ENCODE assay signal across 9 cellular contexts in the genomic region with DNA sequence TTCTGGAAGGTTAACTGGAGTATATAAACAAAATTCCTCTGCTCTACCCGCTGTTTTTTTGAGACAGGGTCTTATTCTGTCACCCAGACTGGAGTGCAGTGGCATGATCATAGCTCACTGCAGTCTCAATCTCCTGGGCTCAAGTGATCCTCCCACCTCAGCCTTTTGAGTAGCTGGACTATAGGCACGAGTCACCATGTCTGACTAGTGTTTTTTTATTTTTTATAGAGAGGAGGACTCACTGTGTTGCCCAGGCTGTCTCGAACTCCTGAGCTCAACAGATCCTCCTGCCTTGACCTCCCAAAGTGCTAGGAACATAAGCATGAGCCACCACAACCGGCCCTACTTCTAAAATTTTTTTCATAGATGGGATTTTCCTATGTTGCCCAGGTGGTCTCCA. TPM values are rescaled to one million over a fixed set of nuclear protein-coding genes. Genes with fewer than 3 reads are reported as not detected.
A peak's percentile ranks its signal among the peaks of the same experiment; 100 is the strongest.
DNase-seq lines count a peak whose midpoint lies in the region; ATAC-seq and TF ChIP-seq lines count a peak whose summit lies in the region.
"Had no signal": no experiment of that assay in that cellular context is flagged by ENCODE, and none has a peak within 500 bp of the region (broad histone marks: within the 10 kb centered on the region; RNA-seq: fewer than 3 reads in every experiment).

No MANE protein-coding gene starts in this region.

- H3K4me1 Mint-ChIP-seq in Caco-2 (ENCODE audit: low read depth, unreplicated experiment): peaks cover 15% of the 10 kb centered on the region
- H3K4me1 Mint-ChIP-seq in neural progenitor cell: peaks cover 25% of the 10 kb centered on the region

- H3K9me3 ChIP-seq in Caco-2 (no peaks in the 10 kb centered on the region), Karpas-422 (ENCODE audit: low read length) (no peaks in the 10 kb centered on the region), neural progenitor cell (ENCODE audit: low read depth) (no peaks in the 10 kb centered on the region), MG63 (no peaks in the 10 kb centered on the region)
- H3K9me3 ChIP-seq: SJCRH30 had no signal

- in situ Hi-C loops in brain microvascular endothelial cell (cut with HindIII; ENCODE audit: low pct_ligation_motif_present, low sequenced_read_pairs): no loop called here

- ATAC-seq in left lobe of liver: no peak

- H3K27me3 Mint-ChIP-seq in Caco-2 (ENCODE audit: insufficient read depth, unreplicated experiment) (no peaks in the 10 kb centered on the region), neural progenitor cell (ENCODE audit: insufficient read depth, low read depth) (peaks cover 2% of the 10 kb centered on the region)

- CTCF ChIA-PET in Caco-2 (lab: Charles Lee): interaction anchor here (0.6 kb wide), 1 partner anchor 9 kb away, joined by 3 read pairs; no protein-coding TSS in a partner anchor

- DNase-seq in Caco-2 (no peak), Karpas-422 (no peak), brain microvascular endothelial cell (peak; percentile 9), neural progenitor cell (ENCODE audit: low spot score) (no peak), MG63 (no peak), left lobe of liver (ENCODE audit: low spot score) (no peak), mesenteric fat pad (ENCODE audit: low spot score) (no peak)
- DNase-seq: NCI-H2029 treated with DMSO at 0.1 percent for 48 hours, SJCRH30 had no signal

- H4K20me1 ChIP-seq in Karpas-422 (ENCODE audit: insufficient read depth, low read depth, low read length) (no peaks in the 10 kb centered on the region; the same call in 1 of the 2 replicates), neural progenitor cell (ENCODE audit: low read depth) (peaks cover 15% of the 10 kb centered on the region)

- BruUV-seq in Caco-2 (replicated peaks; lab: Mats Ljungman, UMichigan): no TSS peak

- H3K9ac ChIP-seq in Karpas-422 (ENCODE audit: low read length) (no peak overlapping the region), neural progenitor cell (no peak overlapping the region)

- peak overlapping the region; percentile 93 for H3K4me2 ChIP-seq in Karpas-422 (ENCODE audit: low read depth, low read length, poor library complexity, severe bottlenecking)
- H3K4me2 ChIP-seq in neural progenitor cell: peak overlapping the region; percentile 88

- H3K27me3 ChIP-seq in Caco-2 (replicated peaks; ENCODE audit: control insufficient read depth, insufficient read depth, low read length) (no peaks in the 10 kb centered on the region), Karpas-422 (ENCODE audit: low read length) (no peaks in the 10 kb centered on the region), brain microvascular endothelial cell (replicated peaks) (no peaks in the 10 kb centered on the region), neural progenitor cell (no peaks in the 10 kb centered on the region), MG63 (no peaks in the 10 kb centered on the region)
- H3K27me3 ChIP-seq: SJCRH30 had no signal

- no peaks in the 10 kb centered on the region for H3K36me3 ChIP-seq in Caco-2 (ENCODE audit: control insufficient read depth, insufficient read depth, low read length)
- H3K36me3 ChIP-seq in Karpas-422 (ENCODE audit: insufficient read depth, low read length): peaks cover 20% of the 10 kb centered on the region
- H3K36me3 ChIP-seq in brain microvascular endothelial cell (replicated peaks): peaks cover 7% of the 10 kb centered on the region
- no peaks in the 10 kb centered on the region for H3K36me3 ChIP-seq in neural progenitor cell
- peaks cover 31% of the 10 kb centered on the region for H3K36me3 ChIP-seq in MG63

- H3K27ac Mint-ChIP-seq in Caco-2 (ENCODE audit: unreplicated experiment): peak overlapping the region; percentile 30
- no peak overlapping the region for H3K27ac Mint-ChIP-seq in neural progenitor cell

- H3K4me1 ChIP-seq in Caco-2: peaks cover 13% of the 10 kb centered on the region; the same call in 1 of the 2 replicates
- peaks cover 28% of the 10 kb centered on the region for H3K4me1 ChIP-seq in Karpas-422 (ENCODE audit: low read length)
- peaks cover 13% of the 10 kb centered on the region for H3K4me1 ChIP-seq in neural progenitor cell

- no peak overlapping the region for H2AFZ ChIP-seq in Karpas-422 (ENCODE audit: low read length)
- H2AFZ ChIP-seq in neural progenitor cell (replicated peaks): no peak overlapping the region

- no peak overlapping the region for H3K4me3 ChIP-seq in Caco-2 (ENCODE audit: low read depth, low read length)
- H3K4me3 ChIP-seq in Karpas-422 (ENCODE audit: low read length): peak overlapping the region; percentile 91; the same call in 1 of the 2 replicates
- H3K4me3 ChIP-seq in brain microvascular endothelial cell (ENCODE audit: low read depth, low read length): no peak overlapping the region
- no peak overlapping the region for H3K4me3 ChIP-seq in neural progenitor cell
- H3K4me3 ChIP-seq in MG63: no peak overlapping the region

- H3K4me3 Mint-ChIP-seq in Caco-2 (ENCODE audit: unreplicated experiment) (peak overlapping the region; percentile 95), neural progenitor cell (no peak overlapping the region)

- H3K36me3 Mint-ChIP-seq in Caco-2 (ENCODE audit: insufficient read depth, unreplicated experiment) (peaks cover 31% of the 10 kb centered on the region), neural progenitor cell (no peaks in the 10 kb centered on the region)

- no peak for TF ChIP-seq CTCF in Caco-2 (IDR thresholded peaks at IDR 0.05; ENCODE audit: insufficient read depth in 1 of 2, low read depth in 1 of 2, low read length in 1 of 2, severe bottlenecking in 1 of 2, unreplicated experiment in 1 of 2)
- TF ChIP-seq CTCF in brain microvascular endothelial cell (IDR thresholded peaks at IDR 0.05; ENCODE audit: low read depth, low read length, missing control alignments): no peak
- no peak for TF ChIP-seq CTCF in neural progenitor cell (IDR thresholded peaks at IDR 0.05)

- intact Hi-C loops in Caco-2 (cut with micrococcal nuclease; ENCODE audit: unreplicated experiment): loop anchor here (10.0 kb wide), 1 partner anchor 261 kb away; a partner anchor contains a TSS

- no peaks in the 10 kb centered on the region; the same call in 1 of the 2 replicates for H3K9me2 ChIP-seq in Karpas-422 (replicated peaks; ENCODE audit: insufficient read depth, low read length)

- H3K9me3 Mint-ChIP-seq in Caco-2 (ENCODE audit: unreplicated experiment): no peaks in the 10 kb centered on the region
- H3K9me3 Mint-ChIP-seq in neural progenitor cell: no peaks in the 10 kb centered on the region

- H3K27ac ChIP-seq in Karpas-422 (ENCODE audit: low read length): no peak overlapping the region
- no peak overlapping the region for H3K27ac ChIP-seq in brain microvascular endothelial cell
- H3K27ac ChIP-seq in neural progenitor cell: no peak overlapping the region
- H3K27ac ChIP-seq: SJCRH30 had no signal

- H3F3A ChIP-seq in neural progenitor cell (ENCODE audit: low read depth): no peaks in the 10 kb centered on the region

- POLR2A ChIA-PET in Caco-2 (lab: Charles Lee): no interaction called here

- H3K79me2 ChIP-seq in Karpas-422 (ENCODE audit: low read length) (peaks cover 71% of the 10 kb centered on the region), neural progenitor cell (ENCODE audit: low read depth) (peaks cover 69% of the 10 kb centered on the region)

RNA-seq across cellular contexts. Expression of a gene that starts 2.2 kb away (rescaled TPM):
- total RNA-seq in Caco-2 (2022) (154 and 164 TPM in 2 replicates), neural progenitor cell (ENCODE audit: low replicate concordance) (42.6 and 66.6 TPM in 2 replicates), left lobe of liver (51.3 TPM), mesenteric fat pad (107 TPM)
- 12.3 and 34.9 TPM in 2 replicates for total RNA-seq in Karpas-422 (2014; rRNA removed; shearing (Covaris generic); ENCODE audit: low replicate concordance)
- 41.3 and 61.0 TPM in 2 replicates for total RNA-seq in MG63 (2014; rRNA removed; shearing (Covaris generic); ENCODE audit: low replicate concordance)
